In the genomic region with DNA sequence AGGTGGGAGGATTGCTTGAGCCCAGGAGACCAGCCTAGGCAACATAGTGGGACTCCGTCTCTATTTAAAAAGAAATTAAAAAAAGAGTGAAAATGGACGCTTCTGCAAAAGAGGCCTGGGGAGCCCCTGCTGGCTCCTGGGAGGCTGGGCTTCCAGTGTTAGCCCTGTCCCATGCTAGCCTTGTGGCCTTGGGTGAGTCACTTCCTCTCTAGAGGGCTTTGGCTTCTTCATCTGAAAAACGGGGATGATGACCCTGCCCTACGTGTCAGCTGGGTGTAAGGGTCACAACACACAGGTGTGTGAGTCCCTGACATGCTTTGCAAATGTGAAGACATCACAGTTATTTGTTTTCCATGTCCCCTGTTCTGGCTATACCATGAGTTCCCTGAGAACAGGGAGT, we compare ENCODE assay signal across 21 cellular contexts. TPM values are rescaled to one million over a fixed set of nuclear protein-coding genes. Genes with fewer than 3 reads are reported as not detected.
DNase-seq lines count a peak whose midpoint lies in the region; ATAC-seq, FAIRE-seq and TF ChIP-seq lines count a peak whose summit lies in the region.
"Had no signal": no experiment of that assay in that cellular context is flagged by ENCODE, and none has a peak within 500 bp of the region (broad histone marks: within the 10 kb centered on the region; RNA-seq: fewer than 3 reads in every experiment).

No MANE protein-coding gene starts in this region.

- H3K4me3 Mint-ChIP-seq in H9, result no peak overlapping the region
- H3K4me3 Mint-ChIP-seq: CD14-positive monocyte, IgD-negative memory B cell had no signal

- H3K79me2 ChIP-seq in K562 (ENCODE audit: control insufficient read depth, insufficient read depth, low read length) (no peaks in the 10 kb centered on the region), H9 (ENCODE audit: insufficient read depth, low read length) (no peaks in the 10 kb centered on the region)

- ATAC-seq in K562, result peak; percentile 64
- ATAC-seq in GM21576 (IDR thresholded peaks at IDR 0.05; ENCODE audit: unreplicated experiment), result no peak
- no peak for ATAC-seq in HG02852 (IDR thresholded peaks at IDR 0.05; ENCODE audit: unreplicated experiment)

- H2AK5ac ChIP-seq in H9 (ENCODE audit: insufficient read length, low read length), result no peak overlapping the region

- peak; percentile 48 for FAIRE-seq in H54 (lab: Jason Lieb, UNC)
- FAIRE-seq in K562 (lab: Jason Lieb, UNC), result no peak

- H3K9me1 ChIP-seq in K562 (ENCODE audit: control insufficient read depth, insufficient read depth, low read length), result no peaks in the 10 kb centered on the region

- H2BK20ac ChIP-seq in H9 (ENCODE audit: low read depth, low read length, poor library complexity, severe bottlenecking), result no peak overlapping the region

- H2AFZ ChIP-seq in K562 (ENCODE audit: low read depth, low read length) (no peak overlapping the region), H9 (ENCODE audit: low read length) (no peak overlapping the region)

- no peak overlapping the region for H4K91ac ChIP-seq in H9 (ENCODE audit: insufficient read length, low read depth, low read length)

- no peaks in the 10 kb centered on the region for H4K20me1 ChIP-seq in K562 (replicated peaks; ENCODE audit: control insufficient read depth, insufficient read depth, low read length)
- H4K20me1 ChIP-seq in H9 (ENCODE audit: control insufficient read depth, insufficient read depth, insufficient read length), result no peaks in the 10 kb centered on the region

- H3K27ac ChIP-seq in K562 (ENCODE audit: extremely low read depth, low read depth, low read length), result no peak overlapping the region
- H3K27ac ChIP-seq in H9 (ENCODE audit: insufficient read length, low read depth, low read length), result no peak overlapping the region
- H3K27ac ChIP-seq: SK-N-MC had no signal

- TF ChIP-seq EP300 in K562 (IDR thresholded peaks at IDR 0.05; ENCODE audit: low read length), result no peak

- H3K27ac Mint-ChIP-seq in H9, result no peak overlapping the region
- H3K27ac Mint-ChIP-seq: CD14-positive monocyte, IgD-negative memory B cell had no signal

- H3K4ac ChIP-seq in H9 (ENCODE audit: low read depth, low read length), result no peak overlapping the region

- no peak overlapping the region for H2BK12ac ChIP-seq in H9 (ENCODE audit: insufficient read length, low read depth, low read length)

- DNase-seq in ACHN (peak; percentile 27), H54 (ENCODE audit: insufficient read length, low spot score) (peak; percentile 31), RPMI8226 (peak; percentile 20), K562 (ENCODE audit: extremely low read depth in 1 of 4, low spot score in 3 of 4) (peak in 2 of 4 experiments; percentile 22 to 34), H9 (no peak)
- no peak for DNase-seq in activated CD4-positive, alpha-beta T cell treated with anti-CD3 and anti-CD28 coated beads for 4 hours
- DNase-seq: AML-193; Calu3; NCI-H1048; NCI-H1436 treated with DMSO at 0.1 percent for 48 hours; NCI-H2029 treated with DMSO at 0.1 percent for 48 hours; NCI-H2171 treated with DMSO at 0.1 percent for 48 hours; NCI-H446 treated with DMSO at 0.1 percent for 48 hours; NK-92 treated with Interleukin-12 subunit alpha and Interleukin-12 subunit beta, amount 100 ng/mL, for 24 hours; OCI-M1 had no signal

- H3T11ph ChIP-seq in H9 (ENCODE audit: low read length), result no peak overlapping the region

- peaks cover 4 to 5% of the 10 kb centered on the region in 2 experiments; a peak in 3 of 5 replicates for H3K9me3 Mint-ChIP-seq in H9

- no peaks in the 10 kb centered on the region for H3K27me3 Mint-ChIP-seq in H9 (ENCODE audit: low read depth)

- H3K4me3 ChIP-seq in K562, result no peak overlapping the region
- H3K4me3 ChIP-seq: SK-N-MC had no signal

- TF ChIP-seq CTCF in K562 (IDR thresholded peaks at IDR 0.05 in 2 of 3, conservative IDR thresholded peaks at IDR 0.05 in 1 of 3; ENCODE audit: insufficient read depth in 2 of 3, low read depth in 1 of 3, low read length in 3 of 3) (no peak), H9 (conservative IDR thresholded peaks at IDR 0.05) (no peak)

- no peak overlapping the region for H4K8ac ChIP-seq in H9 (replicated peaks; ENCODE audit: insufficient read length, low read depth, low read length)

- H3K9me3 ChIP-seq in K562 (replicated peaks; ENCODE audit: control insufficient read depth, insufficient read depth, low read depth, low read length), result 0 out of 2 replicates have a peak, but pooled peaks cover under 1% of the 10 kb centered on the region
- H3K9me3 ChIP-seq in H9 (ENCODE audit: control insufficient read depth, low read depth, low read length), result peaks cover 3% of the 10 kb centered on the region

- H3K23ac ChIP-seq in H9 (ENCODE audit: insufficient read length, low read depth, low read length), result no peak overlapping the region

- TF ChIP-seq RAD21 in K562 (CRISPR knock-in tag; conservative IDR thresholded peaks at IDR 0.05 in 1 of 2, IDR thresholded peaks at IDR 0.05 in 1 of 2), result no peak

- no TSS peak for BruUV-seq in K562 (replicated peaks; lab: Mats Ljungman, UMichigan)

- H3K23me2 ChIP-seq in H9 (ENCODE audit: insufficient read length, low read depth, low read length, poor library complexity, severe bottlenecking), result no peaks in the 10 kb centered on the region

- WGBS in K562 (ENCODE audit: insufficient coverage, low coverage, missing lambda C conversion rate), result 14% methylated on average over 4 of the region's 4 CpGs
- WGBS in H9 (ENCODE audit: extremely low coverage, insufficient read length, low lambda C conversion rate), result no CpG with 5 or more reads among the region's 4 CpGs

- H2BK15ac ChIP-seq in H9 (ENCODE audit: low read depth, low read length), result no peak overlapping the region

- H3K14ac ChIP-seq in H9 (ENCODE audit: insufficient read depth, low read length), result no peak overlapping the region

- H3K4me1 ChIP-seq in K562 (replicated peaks in 1 of 2; ENCODE audit: control insufficient read depth in 2 of 2, insufficient read depth in 2 of 2, low read length in 2 of 2), result no peaks in the 10 kb centered on the region; a peak in 1 of 5 replicates
- no peaks in the 10 kb centered on the region for H3K4me1 ChIP-seq in H9 (ENCODE audit: insufficient read depth, low read length)

- H3K79me1 ChIP-seq in H9 (ENCODE audit: insufficient read depth, low read depth, low read length, poor library complexity, severe bottlenecking), result no peaks in the 10 kb centered on the region

- H3K36me3 ChIP-seq in K562 (ENCODE audit: control insufficient read depth, insufficient read depth, low read length), result no peaks in the 10 kb centered on the region

- no peaks in the 10 kb centered on the region for H3K27me3 ChIP-seq in K562 (ENCODE audit: control insufficient read depth in 2 of 2, insufficient read depth in 2 of 2, low read length in 2 of 2)
- H3K27me3 ChIP-seq in H9 (ENCODE audit: insufficient read depth, low read length), result no peaks in the 10 kb centered on the region

- H3K18ac ChIP-seq in H9 (ENCODE audit: insufficient read length, low read depth, low read length), result no peak overlapping the region

- no peak overlapping the region for H2BK120ac ChIP-seq in H9 (ENCODE audit: low read depth, low read length, poor library complexity, severe bottlenecking)

- no peak overlapping the region for H3K9ac ChIP-seq in K562 (ENCODE audit: insufficient read depth in 1 of 2, low read depth in 2 of 2, low read length in 2 of 2)
- H3K9ac ChIP-seq in H9 (ENCODE audit: extremely low read depth, insufficient read length, low read length), result no peak overlapping the region

- CTCF ChIA-PET in K562 (lab: Yijun Ruan, JAX; ENCODE audit: low intra/inter-chr PET ratio), result no interaction called here

- in situ Hi-C loops in ACHN (cut with HindIII; ENCODE audit: low pct_ligation_motif_present, low pct_unique_long_range_greater_than_20kb, low sequenced_read_pairs) (no loop called here), K562 (cut with MboI) (no loop called here)

- H3K56ac ChIP-seq in H9 (ENCODE audit: insufficient read length, low read depth, low read length), result no peak overlapping the region

- intact Hi-C loops in K562 (cut with micrococcal nuclease), result no loop called here

- H3K4me1 Mint-ChIP-seq in H9, result peaks cover 0 to 3% of the 10 kb centered on the region in 2 experiments; a peak in 1 of 4 replicates
- H3K4me1 Mint-ChIP-seq: IgD-negative memory B cell had no signal

- peaks cover 16 to 23% (median 21%) of the 10 kb centered on the region in 3 experiments; a peak in 6 of 7 replicates for H3K36me3 Mint-ChIP-seq in H9 (ENCODE audit: insufficient read depth in 1 of 3, low read depth in 3 of 3)
- H3K36me3 Mint-ChIP-seq: CD14-positive monocyte, IgD-negative memory B cell had no signal

- TF ChIP-seq POLR2A in H54 (IDR thresholded peaks at IDR 0.05; ENCODE audit: low read depth, low read length) (no peak), K562 (conservative IDR thresholded peaks at IDR 0.05) (no peak)

- POLR2A ChIA-PET in K562 (lab: Yijun Ruan, JAX), result no interaction called here

- no peak overlapping the region for H4K5ac ChIP-seq in H9 (ENCODE audit: insufficient read length, low read depth, low read length)

- H2BK5ac ChIP-seq in H9 (ENCODE audit: insufficient read length, low read length), result no peak overlapping the region

- no peak overlapping the region for H3K4me2 ChIP-seq in K562 (ENCODE audit: insufficient read depth, low read length)
- no peak overlapping the region for H3K4me2 ChIP-seq in H9 (ENCODE audit: insufficient read depth, insufficient read length, low read length)

RNA-seq across cellular contexts. Expression of gene FAM227A, which starts 32.8 kb away (rescaled TPM):
- 9.9 and 17.1 TPM in 2 replicates for total RNA-seq in K562 (2011; cell fraction: chromatin; rRNA removed; ENCODE audit: low replicate concordance)
- total RNA-seq in K562 (2011; cell fraction: nucleolus; rRNA removed), result 4.3 and 6.5 TPM in 2 replicates
- total RNA-seq in K562 (2011; cell fraction: nucleoplasm; rRNA removed), result 3.7 and 5.1 TPM in 2 replicates
- 0.54 and 0.73 TPM in 2 replicates for total RNA-seq in K562 (2014; rRNA removed)
- total RNA-seq in K562 (2014; rRNA removed; fragmentation: Illumina TruSeq; extraction: Trizol), result 0.80 and 0.91 TPM in 2 replicates
- 0.57 and 0.83 TPM in 2 replicates for total RNA-seq in K562 (2015; rRNA removed; fragmentation: Illumina TruSeq; extraction: Trizol)
- 1.2 and 1.4 TPM in 2 replicates for total RNA-seq in K562 (2021)
- polyA plus RNA-seq in K562 (2011; rRNA removed), result 1.5 and 2.2 TPM in 2 replicates
- 0.39 and 0.75 TPM in 2 replicates for polyA plus RNA-seq in K562 (2011; cell fraction: cytosol; rRNA removed)
- polyA plus RNA-seq in K562 (2011; cell fraction: nucleus; rRNA removed), result 4.7 and 5.3 TPM in 2 replicates
- 0.48 and 0.62 TPM in 2 replicates for polyA plus RNA-seq in K562 (2012)
- polyA plus RNA-seq in K562 (2014; fragmentation: Illumina TruSeq; extraction: Trizol), result 0.55 and 0.64 TPM in 2 replicates
- polyA plus RNA-seq in K562 (2014; fragmentation: Nextera tagmentation; extraction: Ambion mirVana), result under 1 TPM; 0.10 to 0.31 TPM
- polyA plus RNA-seq in K562 (2014; rRNA removed), result 0.89 and 0.94 TPM in 2 replicates
- 0.81 and 1.9 TPM in 2 replicates for polyA minus RNA-seq in K562 (2011; rRNA and poly(A)+ RNA removed)
- polyA minus RNA-seq in K562 (2011; cell fraction: cytosol; rRNA and poly(A)+ RNA removed), result 0.67 and 0.82 TPM in 2 replicates
- 3.9 and 6.9 TPM in 2 replicates for polyA minus RNA-seq in K562 (2011; cell fraction: nucleus; rRNA and poly(A)+ RNA removed)
- 3.6 and 4.2 TPM in 2 replicates for total RNA-seq in H9 (2021)
- polyA plus RNA-seq: CD14-positive monocyte, IgD-negative memory B cell had no signal

RNA-seq across cellular contexts. Expression of gene CBY1, which starts 33.1 kb away (rescaled TPM):
- total RNA-seq in K562 (2011; cell fraction: chromatin; rRNA removed; ENCODE audit: low replicate concordance), result 26.3 and 29.9 TPM in 2 replicates
- 16.3 and 20.8 TPM in 2 replicates for total RNA-seq in K562 (2011; cell fraction: nucleolus; rRNA removed)
- 21.4 and 23.0 TPM in 2 replicates for total RNA-seq in K562 (2011; cell fraction: nucleoplasm; rRNA removed)
- 7.8 and 8.8 TPM in 2 replicates for total RNA-seq in K562 (2014; rRNA removed)
- 8.2 and 8.9 TPM in 2 replicates for total RNA-seq in K562 (2014; rRNA removed; fragmentation: Illumina TruSeq; extraction: Trizol)
- 5.4 and 5.7 TPM in 2 replicates for total RNA-seq in K562 (2015; rRNA removed; fragmentation: Illumina TruSeq; extraction: Trizol)
- total RNA-seq in K562 (2021), result 7.8 and 8.6 TPM in 2 replicates
- 17.0 and 18.4 TPM in 2 replicates for polyA plus RNA-seq in K562 (2011; rRNA removed)
- polyA plus RNA-seq in K562 (2011; cell fraction: cytosol; rRNA removed), result 12.4 and 16.3 TPM in 2 replicates
- 15.0 and 16.4 TPM in 2 replicates for polyA plus RNA-seq in K562 (2011; cell fraction: nucleus; rRNA removed)
- polyA plus RNA-seq in K562 (2012), result 11.5 and 16.0 TPM in 2 replicates
- 12.2 and 14.3 TPM in 2 replicates for polyA plus RNA-seq in K562 (2014; fragmentation: Illumina TruSeq; extraction: Trizol)
- 10 to 100 TPM; 15.4 to 19.7 TPM for polyA plus RNA-seq in K562 (2014; fragmentation: Nextera tagmentation; extraction: Ambion mirVana)
- 10.8 and 15.5 TPM in 2 replicates for polyA plus RNA-seq in K562 (2014; rRNA removed)
- polyA minus RNA-seq in K562 (2011; rRNA and poly(A)+ RNA removed), result 9.4 and 11.2 TPM in 2 replicates
- polyA minus RNA-seq in K562 (2011; cell fraction: cytosol; rRNA and poly(A)+ RNA removed), result 3.5 and 4.3 TPM in 2 replicates
- polyA minus RNA-seq in K562 (2011; cell fraction: nucleus; rRNA and poly(A)+ RNA removed), result 4.2 and 9.3 TPM in 2 replicates
- 24.8 and 26.6 TPM in 2 replicates for total RNA-seq in H9 (2021)

RNA-seq across cellular contexts. Expression of gene DMC1, which starts 53.4 kb away (rescaled TPM):
- total RNA-seq in K562 (2011; cell fraction: chromatin; rRNA removed; ENCODE audit: low replicate concordance), result 5.1 and 22.4 TPM in 2 replicates
- total RNA-seq in K562 (2011; cell fraction: nucleolus; rRNA removed), result 2.5 and 8.3 TPM in 2 replicates
- total RNA-seq in K562 (2011; cell fraction: nucleoplasm; rRNA removed), result 4.4 and 5.9 TPM in 2 replicates
- total RNA-seq in K562 (2014; rRNA removed) (13.4 and 15.1 TPM in 2 replicates), K562 (2014; rRNA removed; fragmentation: Illumina TruSeq; extraction: Trizol) (11.4 and 11.7 TPM in 2 replicates), K562 (2015; rRNA removed; fragmentation: Illumina TruSeq; extraction: Trizol) (12.1 and 14.5 TPM in 2 replicates), K562 (2021) (5.2 and 5.5 TPM in 2 replicates), H9 (2021) (6.1 and 6.8 TPM in 2 replicates)
- polyA plus RNA-seq in K562 (2011; rRNA removed) (4.8 and 8.2 TPM in 2 replicates), K562 (2014; fragmentation: Illumina TruSeq; extraction: Trizol) (9.8 and 11.9 TPM in 2 replicates), K562 (2014; fragmentation: Nextera tagmentation; extraction: Ambion mirVana) (1 to 10 TPM; 8.4 to 8.7 TPM), K562 (2014; rRNA removed) (55.5 and 73.8 TPM in 2 replicates)
- 6.7 and 10.6 TPM in 2 replicates for polyA plus RNA-seq in K562 (2011; cell fraction: cytosol; rRNA removed)
- polyA plus RNA-seq in K562 (2011; cell fraction: nucleus; rRNA removed), result 2.5 and 2.7 TPM in 2 replicates
- polyA plus RNA-seq in K562 (2012), result 8.7 and 34.7 TPM in 2 replicates
- 17.2 and 31.1 TPM in 2 replicates for polyA minus RNA-seq in K562 (2011; rRNA and poly(A)+ RNA removed)
- 3.1 and 8.8 TPM in 2 replicates for polyA minus RNA-seq in K562 (2011; cell fraction: cytosol; rRNA and poly(A)+ RNA removed)
- polyA minus RNA-seq in K562 (2011; cell fraction: nucleus; rRNA and poly(A)+ RNA removed), result 2.7 and 3.1 TPM in 2 replicates
- total RNA-seq: HT-29 had no signal
- polyA plus RNA-seq: CD14-positive monocyte, IgD-negative memory B cell had no signal

RNA-seq across cellular contexts. Expression of gene TOMM22, which starts 58.4 kb away (rescaled TPM):
- total RNA-seq in K562 (2011; cell fraction: chromatin; rRNA removed; ENCODE audit: low replicate concordance), result 7.9 and 9.6 TPM in 2 replicates
- total RNA-seq in K562 (2011; cell fraction: nucleolus; rRNA removed), result 13.2 and 14.2 TPM in 2 replicates
- 17.9 and 24.1 TPM in 2 replicates for total RNA-seq in K562 (2011; cell fraction: nucleoplasm; rRNA removed)
- total RNA-seq in K562 (2014; rRNA removed) (73.8 and 92.1 TPM in 2 replicates), K562 (2014; rRNA removed; fragmentation: Illumina TruSeq; extraction: Trizol) (78.6 and 87.9 TPM in 2 replicates), K562 (2015; rRNA removed; fragmentation: Illumina TruSeq; extraction: Trizol) (76.2 and 82.8 TPM in 2 replicates), K562 (2021) (101 and 108 TPM in 2 replicates), H9 (2021) (128 TPM in 2 replicates)
- polyA plus RNA-seq in K562 (2011; rRNA removed) (46.9 and 49.6 TPM in 2 replicates), K562 (2014; fragmentation: Illumina TruSeq; extraction: Trizol) (97.6 and 101 TPM in 2 replicates), K562 (2014; fragmentation: Nextera tagmentation; extraction: Ambion mirVana) (10 to 100 TPM; 25.8 to 36.3 TPM), K562 (2014; rRNA removed) (58.3 and 59.8 TPM in 2 replicates)
- 26.6 and 63.0 TPM in 2 replicates for polyA plus RNA-seq in K562 (2011; cell fraction: cytosol; rRNA removed)
- polyA plus RNA-seq in K562 (2011; cell fraction: nucleus; rRNA removed), result 11.8 and 22.9 TPM in 2 replicates
- polyA plus RNA-seq in K562 (2012), result 35.2 and 85.7 TPM in 2 replicates
- polyA minus RNA-seq in K562 (2011; rRNA and poly(A)+ RNA removed), result 32.7 and 35.9 TPM in 2 replicates
- polyA minus RNA-seq in K562 (2011; cell fraction: cytosol; rRNA and poly(A)+ RNA removed), result 19.9 and 33.9 TPM in 2 replicates
- 4.8 and 9.8 TPM in 2 replicates for polyA minus RNA-seq in K562 (2011; cell fraction: nucleus; rRNA and poly(A)+ RNA removed)

Comparison
In these comparisons a context has a peak if more than half of its experiments do, and no peak if none do; other contexts are left out.
1. DNase-seq: peak in ACHN (single experiment), H54 (single experiment) and RPMI8226 (single experiment); none in activated CD4-positive, alpha-beta T cell treated with anti-CD3 and anti-CD28 coated beads for 4 hours (0 of 2) and H9 (single experiment).